2 cellular contexts compared by ENCODE assay signal in the genomic region with DNA sequence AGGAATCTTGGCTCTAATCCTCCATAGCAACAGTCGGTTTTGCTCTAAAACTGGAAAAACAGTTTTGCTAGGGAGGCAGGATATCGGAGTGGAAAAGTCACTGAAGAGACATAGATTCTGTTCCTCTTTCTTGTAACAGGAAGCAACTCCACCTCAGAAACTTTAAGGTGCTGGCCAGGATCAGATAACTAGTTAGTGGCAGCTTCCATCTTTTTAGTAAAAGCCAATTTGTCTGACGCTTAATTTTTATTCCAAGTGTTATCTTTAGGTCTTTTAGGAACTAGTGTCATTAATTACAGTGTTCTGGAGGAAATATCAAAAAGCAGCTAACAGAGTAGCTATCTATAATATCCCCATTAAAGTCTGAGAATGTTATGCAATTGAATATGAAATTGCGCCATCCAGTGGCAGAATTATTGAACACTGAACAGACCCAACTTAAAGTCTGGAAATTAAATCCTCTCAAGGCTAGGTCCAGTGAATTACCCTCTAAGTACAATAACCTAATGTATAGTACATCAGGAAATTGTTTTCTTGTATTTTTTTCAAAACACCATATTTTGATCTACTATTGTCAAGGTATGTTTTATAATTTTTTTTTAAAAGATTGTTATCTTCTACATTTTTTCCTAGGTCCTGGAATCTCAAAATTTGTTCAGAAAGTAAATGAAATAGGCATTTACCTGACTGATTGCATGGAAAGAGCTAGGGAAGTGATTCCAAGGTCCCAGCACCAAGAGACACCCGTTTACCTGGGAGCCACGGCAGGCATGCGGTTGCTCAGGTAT.
TF ChIP-seq lines count a peak whose summit lies in the region.

No MANE protein-coding gene starts in this region.

TF ChIP-seq in IMR-90, 13 proteins besides CTCF, POLR2A, EP300 and RAD21 (continued from another document):
- no peak for TF ChIP-seq ELK1 (IDR thresholded peaks at IDR 0.05; ENCODE audit: borderline replicate concordance, low read depth, low read length)

TF ChIP-seq in SK-N-SH treated with all-trans-retinoic acid at 6 μM for 48 hours, 23 proteins besides CTCF, POLR2A, EP300 and RAD21 (continued from another document):
- TF ChIP-seq PATZ1 (CRISPR knock-in tag; IDR thresholded peaks at IDR 0.05; ENCODE audit: borderline replicate concordance) (no peak), ZNF565 (CRISPR knock-in tag; conservative IDR thresholded peaks at IDR 0.05; ENCODE audit: low read depth) (no peak), OSR1 (CRISPR knock-in tag; IDR thresholded peaks at IDR 0.05) (no peak), ZFP3 (CRISPR knock-in tag; IDR thresholded peaks at IDR 0.05) (no peak), SNAI2 (CRISPR knock-in tag; IDR thresholded peaks at IDR 0.05) (no peak), CSDC2 (CRISPR knock-in tag; IDR thresholded peaks at IDR 0.05) (no peak), GLIS3 (CRISPR knock-in tag; IDR thresholded peaks at IDR 0.05) (no peak), ARNTL (CRISPR knock-in tag; IDR thresholded peaks at IDR 0.05; ENCODE audit: borderline replicate concordance, low read depth) (no peak), ISL1 (CRISPR knock-in tag; IDR thresholded peaks at IDR 0.05) (no peak), BACH2 (CRISPR knock-in tag; IDR thresholded peaks at IDR 0.05; ENCODE audit: borderline replicate concordance) (no peak), ZNF70 (CRISPR knock-in tag; IDR thresholded peaks at IDR 0.05) (no peak)
- TF ChIP-seq, protein P1, sequence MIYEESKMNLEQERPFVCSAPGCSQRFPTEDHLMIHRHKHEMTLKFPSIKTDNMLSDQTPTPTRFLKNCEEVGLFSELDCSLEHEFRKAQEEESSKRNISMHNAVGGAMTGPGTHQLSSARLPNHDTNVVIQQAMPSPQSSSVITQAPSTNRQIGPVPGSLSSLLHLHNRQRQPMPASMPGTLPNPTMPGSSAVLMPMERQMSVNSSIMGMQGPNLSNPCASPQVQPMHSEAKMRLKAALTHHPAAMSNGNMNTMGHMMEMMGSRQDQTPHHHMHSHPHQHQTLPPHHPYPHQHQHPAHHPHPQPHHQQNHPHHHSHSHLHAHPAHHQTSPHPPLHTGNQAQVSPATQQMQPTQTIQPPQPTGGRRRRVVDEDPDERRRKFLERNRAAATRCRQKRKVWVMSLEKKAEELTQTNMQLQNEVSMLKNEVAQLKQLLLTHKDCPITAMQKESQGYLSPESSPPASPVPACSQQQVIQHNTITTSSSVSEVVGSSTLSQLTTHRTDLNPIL (CRISPR knock-in tag; IDR thresholded peaks at IDR 0.05; ENCODE audit: low read depth) = no peak
- TF ChIP-seq, protein P2, sequence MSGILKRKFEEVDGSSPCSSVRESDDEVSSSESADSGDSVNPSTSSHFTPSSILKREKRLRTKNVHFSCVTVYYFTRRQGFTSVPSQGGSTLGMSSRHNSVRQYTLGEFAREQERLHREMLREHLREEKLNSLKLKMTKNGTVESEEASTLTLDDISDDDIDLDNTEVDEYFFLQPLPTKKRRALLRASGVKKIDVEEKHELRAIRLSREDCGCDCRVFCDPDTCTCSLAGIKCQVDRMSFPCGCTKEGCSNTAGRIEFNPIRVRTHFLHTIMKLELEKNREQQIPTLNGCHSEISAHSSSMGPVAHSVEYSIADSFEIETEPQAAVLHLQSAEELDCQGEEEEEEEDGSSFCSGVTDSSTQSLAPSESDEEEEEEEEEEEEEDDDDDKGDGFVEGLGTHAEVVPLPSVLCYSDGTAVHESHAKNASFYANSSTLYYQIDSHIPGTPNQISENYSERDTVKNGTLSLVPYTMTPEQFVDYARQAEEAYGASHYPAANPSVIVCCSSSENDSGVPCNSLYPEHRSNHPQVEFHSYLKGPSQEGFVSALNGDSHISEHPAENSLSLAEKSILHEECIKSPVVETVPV (CRISPR knock-in tag; IDR thresholded peaks at IDR 0.05) = no peak
